Comparison of ENCODE assay signal across 1 cellular context in genomic region chr17:72426948-72427760, GRCh38.
A peak's percentile ranks its signal among the peaks of the same experiment; 100 is the strongest.
TF ChIP-seq lines count a peak whose summit lies in the region.

No MANE protein-coding gene starts in this region.

TF ChIP-seq in HepG2, 621 proteins besides CTCF, POLR2A, EP300 and RAD21 (continued from another document and continues in another):
- TF ChIP-seq MYNN (CRISPR knock-in tag; IDR thresholded peaks at IDR 0.05; ENCODE audit: low read depth) (no peak), ZNF274 (CRISPR knock-in tag; IDR thresholded peaks at IDR 0.05) (no peak), ZNF280D (CRISPR knock-in tag; IDR thresholded peaks at IDR 0.05) (no peak), PBX3 (CRISPR knock-in tag; IDR thresholded peaks at IDR 0.05; ENCODE audit: borderline replicate concordance) (no peak), ZKSCAN5 (CRISPR knock-in tag; IDR thresholded peaks at IDR 0.05) (no peak), NR2F6 (IDR thresholded peaks at IDR 0.05) (peak; percentile 18; the same call in 1 of the 2 replicates), NR2F6 (CRISPR knock-in tag; IDR thresholded peaks at IDR 0.05) (0 out of 2 replicates have a peak, but pooled peaks have one; percentile 9), RFX3 (CRISPR knock-in tag; IDR thresholded peaks at IDR 0.05) (no peak), GATAD2A (CRISPR knock-in tag; IDR thresholded peaks at IDR 0.05) (peak; percentile 35; the same call in 1 of the 2 replicates), ZFP91 (CRISPR knock-in tag; IDR thresholded peaks at IDR 0.05; ENCODE audit: borderline replicate concordance) (0 out of 2 replicates have a peak, but pooled peaks have one; percentile 39), ZNF788 (CRISPR knock-in tag; IDR thresholded peaks at IDR 0.05; ENCODE audit: borderline replicate concordance) (no peak), ZBTB40 (IDR thresholded peaks at IDR 0.05) (no peak), ZBTB40 (CRISPR knock-in tag; IDR thresholded peaks at IDR 0.05) (0 out of 2 replicates have a peak, but pooled peaks have one; percentile 19), KDM6A (CRISPR knock-in tag; IDR thresholded peaks at IDR 0.05; ENCODE audit: low read depth) (no peak), POGZ (CRISPR knock-in tag; IDR thresholded peaks at IDR 0.05) (0 out of 2 replicates have a peak, but pooled peaks have one; percentile 26), ZMAT5 (CRISPR knock-in tag; IDR thresholded peaks at IDR 0.05; ENCODE audit: borderline replicate concordance, low read depth) (no peak), GMEB2 (CRISPR knock-in tag; IDR thresholded peaks at IDR 0.05; ENCODE audit: low read depth) (no peak), TGIF2 (CRISPR knock-in tag; IDR thresholded peaks at IDR 0.05) (no peak), ZNF761 (CRISPR knock-in tag; conservative IDR thresholded peaks at IDR 0.05) (no peak), MAZ (IDR thresholded peaks at IDR 0.05; ENCODE audit: borderline replicate concordance, low read depth, low read length) (no peak), MAZ (CRISPR knock-in tag; IDR thresholded peaks at IDR 0.05; ENCODE audit: low read depth) (0 out of 2 replicates have a peak, but pooled peaks have one; percentile 45), REST (IDR thresholded peaks at IDR 0.05; ENCODE audit: borderline replicate concordance in 1 of 2, low read depth in 1 of 2, low read length in 2 of 2) (no peak), FOXM1 (CRISPR knock-in tag; IDR thresholded peaks at IDR 0.05) (no peak), ZNF678 (CRISPR knock-in tag; IDR thresholded peaks at IDR 0.05) (no peak), ZNF687 (CRISPR knock-in tag; IDR thresholded peaks at IDR 0.05) (peak; percentile 79), TAF15 (IDR thresholded peaks at IDR 0.05; ENCODE audit: low read depth, low read length, poor library complexity, severe bottlenecking) (no peak)
